In genomic region chr20:1803216-1804128, GRCh38 we compare ENCODE assay signal across 8 cellular contexts.
A peak's percentile ranks its signal among the peaks of the same experiment; 100 is the strongest.
DNase-seq lines count a peak whose midpoint lies in the region; ATAC-seq and TF ChIP-seq lines count a peak whose summit lies in the region.

No MANE protein-coding gene starts in this region.

- H3K27me3 Mint-ChIP-seq in activated CD4-positive, alpha-beta memory T cell treated with anti-CD3 and anti-CD28 coated beads for 36 hours, result peaks cover 47% of the 10 kb centered on the region
- peaks cover 3% of the 10 kb centered on the region for H3K27me3 Mint-ChIP-seq in nephron progenitor cell (ENCODE audit: low read depth, poor library complexity)

- no peaks in the 10 kb centered on the region for H3K36me3 Mint-ChIP-seq in activated CD4-positive, alpha-beta memory T cell treated with anti-CD3 and anti-CD28 coated beads for 36 hours
- no peaks in the 10 kb centered on the region for H3K36me3 Mint-ChIP-seq in nephron progenitor cell (ENCODE audit: low read depth)

- intact Hi-C loops in activated CD4-positive, alpha-beta memory T cell treated with anti-CD3 and anti-CD28 coated beads for 36 hours (cut with micrococcal nuclease), result loop anchor here (5.0 to 10.0 kb wide), 2 partner anchors 91 to 164 kb away; partner anchors contain the start of gene SIRPA

- H3K27ac Mint-ChIP-seq in activated CD4-positive, alpha-beta memory T cell treated with anti-CD3 and anti-CD28 coated beads for 36 hours, result no peak overlapping the region
- no peak overlapping the region for H3K27ac Mint-ChIP-seq in nephron progenitor cell

- H3K4me3 ChIP-seq in GM12865 (ENCODE audit: low read depth, low read length), result peak overlapping the region; percentile 48
- H3K4me3 ChIP-seq in Jurkat, Clone E6-1 (ENCODE audit: low read length), result peak overlapping the region; percentile 56
- H3K4me3 ChIP-seq in fibroblast of villous mesenchyme (ENCODE audit: low read depth, low read length), result peak overlapping the region; percentile 57

- DNase-seq in GM12865 (ENCODE audit: low read depth) (peak; percentile 61), fibroblast of villous mesenchyme (ENCODE audit: low read depth) (peak; percentile 65), nephron progenitor cell (peak; percentile 71), HPDE6-E6E7 (ENCODE audit: extremely low spot score) (no peak)
- peak; percentile 71 for DNase-seq in Jurkat, Clone E6-1 (ENCODE audit: low read depth, low spot score)
- DNase-seq in activated CD4-positive, alpha-beta memory T cell treated with anti-CD3 and anti-CD28 coated beads for 36 hours, result peak; percentile 45
- DNase-seq in effector CD8-positive, alpha-beta T cell (lab: John Stamatoyannopoulos, UW), result no peak

- POLR2A ChIA-PET in activated CD4-positive, alpha-beta memory T cell treated with anti-CD3 and anti-CD28 coated beads for 36 hours (lab: Charles Lee), result no interaction called here

- H3K4me1 Mint-ChIP-seq in activated CD4-positive, alpha-beta memory T cell treated with anti-CD3 and anti-CD28 coated beads for 36 hours (ENCODE audit: low read depth), result peaks cover 10% of the 10 kb centered on the region
- peaks cover 53% of the 10 kb centered on the region for H3K4me1 Mint-ChIP-seq in nephron progenitor cell

- ATAC-seq in HG03039 (IDR thresholded peaks at IDR 0.05; ENCODE audit: unreplicated experiment), result no peak

- no peaks in the 10 kb centered on the region for H3K9me3 Mint-ChIP-seq in activated CD4-positive, alpha-beta memory T cell treated with anti-CD3 and anti-CD28 coated beads for 36 hours
- H3K9me3 Mint-ChIP-seq in nephron progenitor cell, result no peaks in the 10 kb centered on the region

- TF ChIP-seq CTCF in GM12865 (IDR thresholded peaks at IDR 0.05; ENCODE audit: insufficient read depth, low read depth, low read length, missing control alignments), result no peak
- no peak for TF ChIP-seq CTCF in fibroblast of villous mesenchyme (IDR thresholded peaks at IDR 0.05; ENCODE audit: insufficient read depth, low read depth, low read length)
- no peak for TF ChIP-seq CTCF in nephron progenitor cell (IDR thresholded peaks at IDR 0.05)

- H3K4me3 Mint-ChIP-seq in activated CD4-positive, alpha-beta memory T cell treated with anti-CD3 and anti-CD28 coated beads for 36 hours, result peak overlapping the region; percentile 4
- peak overlapping the region; percentile 84 for H3K4me3 Mint-ChIP-seq in nephron progenitor cell

- CTCF ChIA-PET in activated CD4-positive, alpha-beta memory T cell treated with anti-CD3 and anti-CD28 coated beads for 36 hours (lab: Charles Lee), result interaction anchor here (0.8 kb wide), 1 partner anchor 9 kb away, joined by 3 read pairs; no protein-coding TSS in a partner anchor

Comparison
In these comparisons a context has a peak if more than half of its experiments do, and no peak if none do; other contexts are left out.
1. DNase-seq: peak in GM12865 (single experiment), Jurkat, Clone E6-1 (single experiment), activated CD4-positive, alpha-beta memory T cell treated with anti-CD3 and anti-CD28 coated beads for 36 hours (single experiment), fibroblast of villous mesenchyme (single experiment) and nephron progenitor cell (single experiment); none in HPDE6-E6E7 (single experiment) and effector CD8-positive, alpha-beta T cell (single experiment).
2. Peak in every context shown above with its lines, with median percentiles within 50 percentile points of each other: H3K4me3 ChIP-seq.